In the genomic region with DNA sequence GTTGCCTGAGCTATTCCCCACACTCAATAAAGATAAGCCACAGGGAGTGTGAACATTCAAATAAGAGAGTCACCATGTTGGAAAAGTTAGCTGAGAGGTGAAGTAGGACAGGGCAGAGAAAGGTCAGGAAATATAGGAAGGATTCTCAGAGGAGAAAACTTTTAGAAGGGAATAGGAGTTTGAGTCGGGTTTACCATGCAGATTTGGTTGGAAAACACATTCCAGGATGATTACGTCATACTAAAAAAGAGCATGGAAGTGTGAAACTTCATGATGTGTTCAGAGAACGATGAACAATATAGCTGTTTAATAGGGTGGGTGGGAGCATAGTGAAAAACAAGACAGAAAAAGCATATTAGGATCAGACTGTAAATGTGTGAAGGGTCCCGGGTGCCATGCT, we compare ENCODE assay signal across 26 cellular contexts.
A peak's percentile ranks its signal among the peaks of the same experiment; 100 is the strongest.
DNase-seq lines count a peak whose midpoint lies in the region; ATAC-seq and TF ChIP-seq lines count a peak whose summit lies in the region.
"Had no signal": no experiment of that assay in that cellular context is flagged by ENCODE, and none has a peak within 500 bp of the region (broad histone marks: within the 10 kb centered on the region; RNA-seq: fewer than 3 reads in every experiment).

No MANE protein-coding gene starts in this region.

- H2BK120ac ChIP-seq in mesenchymal stem cell (ENCODE audit: low read depth, low read length) = no peak overlapping the region

- H3K27me3 ChIP-seq in mesenchymal stem cell (ENCODE audit: control insufficient read depth in 1 of 2, insufficient read depth in 1 of 2, low read length in 2 of 2) = no peaks in the 10 kb centered on the region
- H3K27me3 ChIP-seq: body of pancreas, tibial artery had no signal

- H3K27ac ChIP-seq in mesenchymal stem cell (ENCODE audit: low read length, poor library complexity, severe bottlenecking) = peak overlapping the region; percentile 48
- H3K27ac ChIP-seq: body of pancreas, coronary artery, prostate gland, skin epidermis, tibial artery had no signal

- H3K36me3 Mint-ChIP-seq in osteocyte (ENCODE audit: unreplicated experiment) = no peaks in the 10 kb centered on the region
- no peaks in the 10 kb centered on the region for H3K36me3 Mint-ChIP-seq in stimulated activated naive B cell treated with anti-CD40 and anti-IgM and Interleukin-4, amounts not matched to agents 10 μg/mL and 1 μg/mL and 100 μg/mL, for 72 hours
- H3K36me3 Mint-ChIP-seq: activated naive CD4-positive, alpha-beta T cell treated with anti-CD3 and anti-CD28 coated beads, Interleukin-2, amount 10 ng/mL, durations not matched to agents 7 days and 5 days; CD14-positive monocyte; memory B cell had no signal

- H3K36me3 ChIP-seq in mesenchymal stem cell (ENCODE audit: control insufficient read depth in 1 of 2, insufficient read depth in 2 of 2, low read depth in 1 of 2, low read length in 2 of 2) = no peaks in the 10 kb centered on the region
- H3K36me3 ChIP-seq: HAP-1, prostate gland, tibial artery had no signal

- TF ChIP-seq RAD21 in Ishikawa (IDR thresholded peaks at IDR 0.05; ENCODE audit: low read depth) = no peak

- H2AFZ ChIP-seq in mesenchymal stem cell (ENCODE audit: low read depth, low read length) = no peak overlapping the region

- no peak overlapping the region for H3K14ac ChIP-seq in mesenchymal stem cell (ENCODE audit: low read length in 2 of 2)

- TF ChIP-seq CTCF in choroid plexus epithelial cell (conservative IDR thresholded peaks at IDR 0.05; ENCODE audit: low read depth, low read length) (no peak), osteocyte (IDR thresholded peaks at IDR 0.05) (no peak)

- H3K4me1 ChIP-seq in mesenchymal stem cell (ENCODE audit: control insufficient read depth, insufficient read depth, low read depth, low read length) = no peaks in the 10 kb centered on the region
- H3K4me1 ChIP-seq: body of pancreas, HAP-1, prostate gland, tibial artery had no signal

- H3K9me3 Mint-ChIP-seq in osteocyte (ENCODE audit: unreplicated experiment) = no peaks in the 10 kb centered on the region
- peaks cover 0 to 2% of the 10 kb centered on the region in 2 donors for H3K9me3 Mint-ChIP-seq in stimulated activated naive B cell treated with anti-CD40 and anti-IgM and Interleukin-4, amounts not matched to agents 10 μg/mL and 1 μg/mL and 100 μg/mL, for 72 hours

- H3K9me3 ChIP-seq in mesenchymal stem cell (ENCODE audit: control insufficient read depth, low read length) = no peaks in the 10 kb centered on the region
- H3K9me3 ChIP-seq: body of pancreas, HAP-1, prostate gland, tibial artery had no signal

- WGBS in mesenchymal stem cell = 64% methylated on average over 4 of the region's 4 CpGs

- no peak for ATAC-seq in HG03097 (IDR thresholded peaks at IDR 0.05; ENCODE audit: low FRiP score, unreplicated experiment)
- no peak for ATAC-seq in stimulated activated naive B cell treated with anti-CD40 and anti-IgM and Interleukin-4, amounts not matched to agents 10 μg/mL and 1 μg/mL and 100 μg/mL, for 72 hours (replicated peaks)
- ATAC-seq: activated T-cell treated with anti-CD3 and anti-CD28 coated beads, Interleukin-2, amount 50 U/mL, for 4 hours; body of pancreas; PC-3 had no signal

- H2BK12ac ChIP-seq in mesenchymal stem cell (ENCODE audit: low read length in 2 of 2) = no peak overlapping the region

- H3K4me2 ChIP-seq in mesenchymal stem cell (ENCODE audit: low read length, poor library complexity, severe bottlenecking) = no peak overlapping the region

- no peak overlapping the region for H2BK5ac ChIP-seq in mesenchymal stem cell (ENCODE audit: low read depth, low read length, poor library complexity, severe bottlenecking)

- no peak overlapping the region for H3K4me3 Mint-ChIP-seq in osteocyte (ENCODE audit: unreplicated experiment)
- no peak overlapping the region for H3K4me3 Mint-ChIP-seq in stimulated activated naive B cell treated with anti-CD40 and anti-IgM and Interleukin-4, amounts not matched to agents 10 μg/mL and 1 μg/mL and 100 μg/mL, for 72 hours
- H3K4me3 Mint-ChIP-seq: activated naive CD4-positive, alpha-beta T cell treated with anti-CD3 and anti-CD28 coated beads, Interleukin-2, amount 10 ng/mL, durations not matched to agents 7 days and 5 days; activated T-cell treated with anti-CD3 and anti-CD28 coated beads, Interleukin-2, amount 50 U/mL, for 4 hours; CD14-positive monocyte; memory B cell; stimulated activated naive CD8-positive, alpha-beta T cell treated with anti-CD3 and anti-CD28 coated beads, Interleukin-15, Interleukin-2, amounts not matched to agents 100 ng/mL and 50 ng/mL, for 24 hours had no signal

- DNase-seq in EH (ENCODE audit: low read depth) = peak; percentile 1
- DNase-seq in choroid plexus epithelial cell (ENCODE audit: low read depth) = peak; percentile 6
- DNase-seq in mesenchymal stem cell = peak; percentile 28
- DNase-seq in osteocyte (ENCODE audit: extremely low spot score, unreplicated experiment) = no peak
- DNase-seq in COLO829 (ENCODE audit: low spot score) = no peak
- no peak for DNase-seq in stimulated activated naive B cell treated with anti-CD40 and anti-IgM and Interleukin-4, amounts not matched to agents 10 μg/mL and 1 μg/mL and 100 μg/mL, for 72 hours
- DNase-seq: activated CD4-positive, alpha-beta T cell treated with anti-CD3 and anti-CD28 coated beads for 1 hour; activated CD8-positive, alpha-beta memory T cell treated with anti-CD3 and anti-CD28 coated beads for 24 hours; activated naive CD4-positive, alpha-beta T cell treated with anti-CD3 and anti-CD28 coated beads, Interleukin-2, amount 10 ng/mL, durations not matched to agents 7 days and 5 days; activated T-cell treated with anti-CD3 and anti-CD28 coated beads, Interleukin-2, amount 50 U/mL, for 4 hours; body of pancreas; DMS 273 treated with DMSO at 0.1 percent for 48 hours; NCI-H2227 treated with DMSO at 0.1 percent for 48 hours; PC-3; SHP77 treated with DMSO at 0.1 percent for 48 hours; stimulated activated CD4-positive, alpha-beta T cell treated with anti-CD3 and anti-CD28 coated beads, Interleukin-2, amount 100 ng/mL, for 48 hours; tibial artery had no signal

- no peak overlapping the region for H2BK15ac ChIP-seq in mesenchymal stem cell (ENCODE audit: low read depth, poor library complexity, severe bottlenecking)

- no peak overlapping the region for H3K27ac Mint-ChIP-seq in osteocyte (ENCODE audit: unreplicated experiment)
- H3K27ac Mint-ChIP-seq in stimulated activated naive B cell treated with anti-CD40 and anti-IgM and Interleukin-4, amounts not matched to agents 10 μg/mL and 1 μg/mL and 100 μg/mL, for 72 hours = no peak overlapping the region
- H3K27ac Mint-ChIP-seq: activated naive CD4-positive, alpha-beta T cell treated with anti-CD3 and anti-CD28 coated beads, Interleukin-2, amount 10 ng/mL, durations not matched to agents 7 days and 5 days; CD14-positive monocyte; memory B cell; stimulated activated naive CD8-positive, alpha-beta T cell treated with anti-CD3 and anti-CD28 coated beads, Interleukin-15, Interleukin-2, amounts not matched to agents 100 ng/mL and 50 ng/mL, for 24 hours had no signal

- no peak overlapping the region for H2AK5ac ChIP-seq in mesenchymal stem cell (ENCODE audit: low read length, severe bottlenecking)

- H3K23ac ChIP-seq in mesenchymal stem cell (ENCODE audit: low read length in 2 of 2) = no peak overlapping the region

- no peak overlapping the region for H4K8ac ChIP-seq in mesenchymal stem cell (ENCODE audit: low read length)

- H3K4me1 Mint-ChIP-seq in osteocyte (ENCODE audit: unreplicated experiment) = peaks cover 28% of the 10 kb centered on the region
- no peaks in the 10 kb centered on the region for H3K4me1 Mint-ChIP-seq in stimulated activated naive B cell treated with anti-CD40 and anti-IgM and Interleukin-4, amounts not matched to agents 10 μg/mL and 1 μg/mL and 100 μg/mL, for 72 hours
- H3K4me1 Mint-ChIP-seq: activated naive CD4-positive, alpha-beta T cell treated with anti-CD3 and anti-CD28 coated beads, Interleukin-2, amount 10 ng/mL, durations not matched to agents 7 days and 5 days; CD14-positive monocyte; memory B cell had no signal

- H4K91ac ChIP-seq in mesenchymal stem cell (ENCODE audit: low read length) = no peak overlapping the region

- TF ChIP-seq EP300 in Ishikawa (IDR thresholded peaks at IDR 0.05; ENCODE audit: borderline replicate concordance) = no peak

- H3K18ac ChIP-seq in mesenchymal stem cell (ENCODE audit: low read depth in 1 of 2, low read length in 2 of 2) = no peak overlapping the region

- no peaks in the 10 kb centered on the region for H3K79me1 ChIP-seq in mesenchymal stem cell (replicated peaks; ENCODE audit: low read length, poor library complexity, severe bottlenecking)

- H3K27me3 Mint-ChIP-seq in osteocyte (ENCODE audit: unreplicated experiment) = no peaks in the 10 kb centered on the region
- no peaks in the 10 kb centered on the region for H3K27me3 Mint-ChIP-seq in stimulated activated naive B cell treated with anti-CD40 and anti-IgM and Interleukin-4, amounts not matched to agents 10 μg/mL and 1 μg/mL and 100 μg/mL, for 72 hours
- H3K27me3 Mint-ChIP-seq: activated naive CD4-positive, alpha-beta T cell treated with anti-CD3 and anti-CD28 coated beads, Interleukin-2, amount 10 ng/mL, durations not matched to agents 7 days and 5 days; memory B cell; stimulated activated naive CD8-positive, alpha-beta T cell treated with anti-CD3 and anti-CD28 coated beads, Interleukin-15, Interleukin-2, amounts not matched to agents 100 ng/mL and 50 ng/mL, for 24 hours had no signal

- H3K9ac ChIP-seq in mesenchymal stem cell (ENCODE audit: low read length) = no peak overlapping the region

- no peak overlapping the region for H3K4ac ChIP-seq in mesenchymal stem cell (ENCODE audit: low read depth in 1 of 2, low read length in 2 of 2)

- H3K4me3 ChIP-seq in choroid plexus epithelial cell (ENCODE audit: low read depth, low read length) (no peak overlapping the region), mesenchymal stem cell (ENCODE audit: insufficient read depth in 1 of 2, low read depth in 1 of 2, low read length in 2 of 2) (no peak overlapping the region)
- H3K4me3 ChIP-seq: body of pancreas, coronary artery, HAP-1, prostate gland, skin epidermis, tibial artery had no signal

TF ChIP-seq in Ishikawa, 13 proteins besides CTCF, POLR2A, EP300 and RAD21 (continues in another document):
- TF ChIP-seq CEBPB (IDR thresholded peaks at IDR 0.05) (0 out of 2 replicates have a peak, but pooled peaks have one; percentile 41), TEAD4 (IDR thresholded peaks at IDR 0.05) (no peak), TAF1 (IDR thresholded peaks at IDR 0.05; ENCODE audit: low read depth) (no peak), FOXM1 (IDR thresholded peaks at IDR 0.05; ENCODE audit: borderline replicate concordance, low read depth) (no peak)
- TF ChIP-seq, protein P1, sequence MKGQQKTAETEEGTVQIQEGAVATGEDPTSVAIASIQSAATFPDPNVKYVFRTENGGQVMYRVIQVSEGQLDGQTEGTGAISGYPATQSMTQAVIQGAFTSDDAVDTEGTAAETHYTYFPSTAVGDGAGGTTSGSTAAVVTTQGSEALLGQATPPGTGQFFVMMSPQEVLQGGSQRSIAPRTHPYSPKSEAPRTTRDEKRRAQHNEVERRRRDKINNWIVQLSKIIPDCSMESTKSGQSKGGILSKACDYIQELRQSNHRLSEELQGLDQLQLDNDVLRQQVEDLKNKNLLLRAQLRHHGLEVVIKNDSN (IDR thresholded peaks at IDR 0.05) = no peak

Comparison
In these comparisons a context has a peak if more than half of its experiments do, and no peak if none do; other contexts are left out.
1. DNase-seq: peak in EH (single experiment), choroid plexus epithelial cell (single experiment) and mesenchymal stem cell (single experiment); none in osteocyte (single experiment), COLO829 (single experiment) and stimulated activated naive B cell treated with anti-CD40 and anti-IgM and Interleukin-4, amounts not matched to agents 10 μg/mL and 1 μg/mL and 100 μg/mL, for 72 hours (single experiment).